In the genomic region with DNA sequence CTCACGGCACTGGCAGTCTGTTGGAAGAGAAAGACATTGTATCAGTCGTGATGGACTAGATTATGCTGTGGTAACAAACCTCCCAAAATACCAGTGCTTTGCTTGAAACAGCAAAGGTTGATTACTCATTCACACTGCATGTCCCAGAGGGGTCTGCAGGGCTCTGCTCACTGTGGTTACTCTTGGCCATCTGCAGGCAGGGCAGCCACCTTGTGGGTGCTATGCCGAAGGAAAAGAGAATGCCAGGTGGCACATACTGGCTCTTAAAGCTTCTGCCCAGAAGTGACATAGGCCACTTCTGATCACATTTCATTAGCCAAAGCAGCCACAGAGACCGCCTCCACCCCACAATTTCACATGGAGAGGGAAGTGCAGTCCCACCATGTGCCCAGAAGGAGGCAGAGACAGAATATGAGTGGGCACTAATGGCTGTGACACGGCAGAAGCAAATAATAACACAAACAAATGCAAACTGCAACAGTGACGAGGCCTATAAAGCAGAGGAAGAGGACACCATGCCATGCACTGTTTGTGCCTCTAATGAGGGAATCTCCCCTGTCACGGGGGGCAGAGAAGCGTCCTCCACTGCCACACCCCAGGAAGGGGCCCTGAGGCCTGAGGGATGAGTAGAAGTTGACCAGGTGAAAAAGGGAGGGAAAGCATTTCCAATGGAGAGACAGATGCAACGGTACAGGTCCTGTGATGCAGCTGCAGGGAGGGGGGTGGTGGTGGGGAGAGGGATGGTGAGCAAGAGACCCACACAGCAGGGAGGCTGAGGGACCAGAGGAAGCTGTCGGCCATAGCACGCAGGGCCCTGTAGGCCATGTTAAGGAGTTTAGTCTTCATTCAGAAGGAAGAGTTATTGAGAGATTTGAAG, we compare ENCODE assay signal across 8 cellular contexts.
A peak's percentile ranks its signal among the peaks of the same experiment; 100 is the strongest.
DNase-seq lines count a peak whose midpoint lies in the region; ATAC-seq and TF ChIP-seq lines count a peak whose summit lies in the region.

No MANE protein-coding gene starts in this region.

- no peak overlapping the region for H3K27ac ChIP-seq in RWPE2 (ENCODE audit: poor library complexity, severe bottlenecking)

- in situ Hi-C loops in ACHN (cut with HindIII; ENCODE audit: low pct_ligation_motif_present, low pct_unique_long_range_greater_than_20kb, low sequenced_read_pairs), result loop anchor here (25.0 kb wide), 1 partner anchor 461 kb away; no protein-coding TSS in a partner anchor

- DNase-seq in ACHN (peak; percentile 51), RWPE2 (ENCODE audit: low spot score) (no peak), hepatic stellate cell (ENCODE audit: low spot score) (peak; percentile 24), germinal center (ENCODE audit: low spot score) (no peak), NCI-H345 treated with DMSO at 0.1 percent for 48 hours (lab: John Stamatoyannopoulos, UW; ENCODE audit: unreplicated experiment) (no peak)

- H3K4me1 ChIP-seq in RWPE2 (ENCODE audit: insufficient read depth, poor library complexity, severe bottlenecking), result no peaks in the 10 kb centered on the region

- no peak overlapping the region for H3K4me3 ChIP-seq in RWPE2 (ENCODE audit: severe bottlenecking)

- TF ChIP-seq CTCF in GM12873 (IDR thresholded peaks at IDR 0.05; ENCODE audit: insufficient read depth, low read depth, low read length, missing control alignments), result peak; percentile 53
- peak; percentile 45 for TF ChIP-seq CTCF in RWPE2 (IDR thresholded peaks at IDR 0.05; ENCODE audit: poor library complexity, severe bottlenecking)

- no peaks in the 10 kb centered on the region for H3K36me3 ChIP-seq in RWPE2 (ENCODE audit: low read depth)

- no peaks in the 10 kb centered on the region for H3K27me3 ChIP-seq in RWPE2 (ENCODE audit: insufficient read depth, poor library complexity, severe bottlenecking)

- no peaks in the 10 kb centered on the region for H3K9me3 ChIP-seq in RWPE2 (ENCODE audit: severe bottlenecking)

- ATAC-seq in HG03135 (IDR thresholded peaks at IDR 0.05; ENCODE audit: unreplicated experiment), result peak; percentile 63
- peak; percentile 56; the same call in 2 of the 3 replicates for ATAC-seq in RWPE2 (ENCODE audit: low read depth)
- ATAC-seq in HG03039 (IDR thresholded peaks at IDR 0.05; ENCODE audit: unreplicated experiment), result no peak

Comparison
In these comparisons a context has a peak if more than half of its experiments do, and no peak if none do; other contexts are left out.
1. DNase-seq: peak in ACHN (single experiment) and hepatic stellate cell (single experiment); none in RWPE2 (single experiment), germinal center (single experiment) and NCI-H345 treated with DMSO at 0.1 percent for 48 hours (single experiment).